ENCODE assay signal across 11 cellular contexts in the genomic region with DNA sequence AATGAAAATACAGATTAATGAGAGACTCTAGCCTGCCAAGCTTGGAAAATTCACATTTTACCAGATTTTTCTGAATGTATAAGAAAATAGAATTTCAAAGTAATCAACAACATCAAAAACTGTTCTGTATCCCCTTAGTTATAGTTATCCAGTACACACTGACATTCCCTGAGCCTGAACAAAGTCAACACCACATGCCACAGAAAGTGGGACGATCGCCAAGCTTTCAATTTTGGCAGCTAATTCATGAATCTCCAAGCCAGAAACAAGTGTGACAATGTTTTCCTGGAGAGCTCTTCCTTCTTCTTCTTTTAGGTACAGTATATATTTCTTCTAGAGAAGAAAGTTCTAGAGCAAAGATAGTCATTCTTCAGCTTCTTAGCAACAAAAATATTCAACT.
A peak's percentile ranks its signal among the peaks of the same experiment; 100 is the strongest.
DNase-seq lines count a peak whose midpoint lies in the region; ATAC-seq and TF ChIP-seq lines count a peak whose summit lies in the region.
"Had no signal": no experiment of that assay in that cellular context is flagged by ENCODE, and none has a peak within 500 bp of the region (broad histone marks: within the 10 kb centered on the region; RNA-seq: fewer than 3 reads in every experiment).

No MANE protein-coding gene starts in this region.

- POLR2A ChIA-PET in HEK293 (lab: Yijun Ruan, JAX) = no interaction called here

- peaks cover 13% of the 10 kb centered on the region for H3K4me1 ChIP-seq in HEK293 (ENCODE audit: control insufficient read depth, insufficient read depth, low read length)
- no peaks in the 10 kb centered on the region for H3K4me1 ChIP-seq in effector memory CD4-positive, alpha-beta T cell (ENCODE audit: control insufficient read depth, insufficient read depth, low read length, poor library complexity, severe bottlenecking)

- TF ChIP-seq CTCF in HEK293 (tag by site-specific recombination; IDR thresholded peaks at IDR 0.05) = no peak

- H3K27me3 ChIP-seq in effector memory CD4-positive, alpha-beta T cell (replicated peaks; ENCODE audit: control insufficient read depth, insufficient read depth, low read length, poor library complexity, severe bottlenecking) = no peaks in the 10 kb centered on the region

- CTCF ChIA-PET in HEK293 (lab: Yijun Ruan, JAX) = interaction anchor here (0.6 to 1.2 kb wide), 3 partner anchors 10 to 441 kb away, joined by 3 to 5 read pairs (median 4); no protein-coding TSS in a partner anchor

- H3K4me3 ChIP-seq in HEK293 (ENCODE audit: low read depth, low read length) (no peak overlapping the region), skeletal muscle cell (ENCODE audit: low read depth, low read length) (no peak overlapping the region)
- no peak overlapping the region for H3K4me3 ChIP-seq in effector memory CD4-positive, alpha-beta T cell (ENCODE audit: insufficient read depth, low read depth, low read length, poor library complexity, severe bottlenecking)
- H3K4me3 ChIP-seq: GM12878, PC-9 had no signal

- peak; percentile 54 for DNase-seq in SHP77 treated with DMSO at 0.1 percent for 48 hours (lab: John Stamatoyannopoulos, UW)
- DNase-seq in glomerular endothelial cell (ENCODE audit: extremely low read depth, low read depth, low spot score) = peak; percentile 22
- DNase-seq in skeletal muscle cell (ENCODE audit: low read depth) = peak; percentile 67
- DNase-seq in NCI-H82 (lab: John Stamatoyannopoulos, UW) = no peak
- no peak for DNase-seq in NAMALWA (ENCODE audit: low spot score)
- DNase-seq in effector memory CD4-positive, alpha-beta T cell = no peak
- DNase-seq: activated effector memory CD4-positive, alpha-beta T cell treated with Interleukin-2 at 50 U/mL for 16 hours; PC-9 had no signal

- no peaks in the 10 kb centered on the region for H3K9me3 ChIP-seq in HEK293 (ENCODE audit: control insufficient read depth, insufficient read depth, low read depth, low read length)
- H3K9me3 ChIP-seq in effector memory CD4-positive, alpha-beta T cell (ENCODE audit: control insufficient read depth, low read length) = no peaks in the 10 kb centered on the region

- peaks cover 0 to 6% of the 10 kb centered on the region in 2 experiments; a peak in 1 of 3 replicates for H3K36me3 ChIP-seq in HEK293 (ENCODE audit: control insufficient read depth in 2 of 2, insufficient read depth in 1 of 2, low read length in 2 of 2)
- no peaks in the 10 kb centered on the region for H3K36me3 ChIP-seq in effector memory CD4-positive, alpha-beta T cell (ENCODE audit: control insufficient read depth, insufficient read depth, low read length)

- no peak overlapping the region for H3K27ac ChIP-seq in HEK293 (ENCODE audit: extremely low read depth, low read depth, low read length)
- H3K27ac ChIP-seq in effector memory CD4-positive, alpha-beta T cell (ENCODE audit: insufficient read depth, low read length, poor library complexity, severe bottlenecking) = no peak overlapping the region
- H3K27ac ChIP-seq: PC-9 had no signal

- no peak for ATAC-seq in HG02623 (IDR thresholded peaks at IDR 0.05; ENCODE audit: unreplicated experiment)
- ATAC-seq: GM12878 had no signal

TF ChIP-seq in HEK293, 187 proteins besides CTCF, POLR2A, EP300 and RAD21:
- TF ChIP-seq ZBTB48 (tag by site-specific recombination; IDR thresholded peaks at IDR 0.05) = peak; percentile 38; the same call in 1 of the 2 replicates
- TF ChIP-seq ZNF626 (tag by site-specific recombination; IDR thresholded peaks at IDR 0.05) = no peak
TF ChIP-seq in HEK293: peak in this region for 1.

Comparison
In these comparisons a context has a peak if more than half of its experiments do, and no peak if none do; other contexts are left out.
1. DNase-seq: peak in SHP77 treated with DMSO at 0.1 percent for 48 hours (single experiment), glomerular endothelial cell (single experiment) and skeletal muscle cell (single experiment); none in NCI-H82 (single experiment), NAMALWA (single experiment) and effector memory CD4-positive, alpha-beta T cell (0 of 3).